Comparison of ENCODE assay signal across 9 cellular contexts in the genomic region with DNA sequence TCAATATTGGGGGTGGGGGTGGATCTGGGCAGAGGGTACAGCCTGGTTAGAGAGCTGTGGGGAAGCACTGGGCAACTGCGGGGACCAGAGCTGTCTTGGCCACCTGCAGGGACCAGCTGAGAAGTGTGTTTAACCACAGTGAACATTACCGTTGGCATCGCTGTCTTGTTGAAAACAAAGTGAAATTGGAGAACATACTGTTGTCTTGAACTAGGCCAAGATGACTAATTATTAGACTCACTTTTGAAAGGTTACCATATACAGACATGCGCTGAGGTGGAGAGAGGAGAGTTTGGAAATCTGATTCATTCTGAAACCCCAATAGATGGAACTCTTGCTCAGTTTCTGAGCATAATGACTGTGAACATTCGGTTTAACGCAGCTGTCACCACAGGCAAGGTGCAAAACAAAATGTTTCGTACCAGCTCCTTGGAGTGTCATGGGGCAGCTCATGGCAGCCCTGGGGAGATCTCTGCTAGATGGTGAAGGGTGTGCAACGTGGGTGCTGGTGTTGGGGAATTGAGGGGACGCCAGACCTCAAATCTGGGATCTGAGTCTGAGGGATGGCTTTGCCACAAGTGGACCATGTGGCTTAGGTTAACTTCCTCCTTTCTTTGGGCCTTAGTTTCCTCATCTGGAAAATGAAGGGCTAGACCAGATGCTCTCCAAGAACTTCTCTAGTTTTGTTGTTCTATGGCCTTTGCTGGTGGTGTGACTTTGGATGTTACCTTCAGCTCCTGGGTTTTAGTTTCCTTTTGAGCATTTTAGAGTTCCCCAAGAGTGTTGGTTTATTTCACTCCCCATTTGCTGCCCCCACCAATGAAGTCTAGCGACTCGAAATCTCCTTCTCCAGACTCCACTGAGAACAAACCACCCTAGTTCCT. TPM values are rescaled to one million over a fixed set of nuclear protein-coding genes. Genes with fewer than 3 reads are reported as not detected.
DNase-seq lines count a peak whose midpoint lies in the region; ATAC-seq and TF ChIP-seq lines count a peak whose summit lies in the region.
"Had no signal": no experiment of that assay in that cellular context is flagged by ENCODE, and none has a peak within 500 bp of the region (broad histone marks: within the 10 kb centered on the region; RNA-seq: fewer than 3 reads in every experiment).

No MANE protein-coding gene starts in this region.

- no peaks in the 10 kb centered on the region for H3K36me3 ChIP-seq in kidney epithelial cell (ENCODE audit: control insufficient read depth, insufficient read depth, low read length)
- H3K36me3 ChIP-seq in H7 (replicated peaks; ENCODE audit: control insufficient read depth, insufficient read depth, low read length): no peaks in the 10 kb centered on the region

- H3K4me3 ChIP-seq in kidney epithelial cell (ENCODE audit: low read depth, low read length) (no peak overlapping the region), H7 (ENCODE audit: insufficient read depth, low read depth, low read length) (no peak overlapping the region)

- DNase-seq in EL: peak; percentile 80
- DNase-seq in activated CD4-positive, alpha-beta T cell treated with anti-CD3 and anti-CD28 coated beads, Interleukin-2, amount 50 U/mL, for 24 hours (ENCODE audit: low read depth in 1 of 2, low spot score in 1 of 2): peak; percentile 38 to 69
- DNase-seq in kidney epithelial cell (ENCODE audit: low read depth): peak; percentile 80
- no peak for DNase-seq in NCI-H2227 (lab: John Stamatoyannopoulos, UW; ENCODE audit: unreplicated experiment)
- DNase-seq in DMS153 treated with DMSO at 0.1 percent for 48 hours (lab: John Stamatoyannopoulos, UW; ENCODE audit: unreplicated experiment): no peak
- DNase-seq in H7: no peak

- ATAC-seq in GM19468 (IDR thresholded peaks at IDR 0.05; ENCODE audit: extremely low read depth, unreplicated experiment) (peak; percentile 77), HG03558 (IDR thresholded peaks at IDR 0.05; ENCODE audit: extremely low read depth, unreplicated experiment) (peak; percentile 58)

- H3K27me3 ChIP-seq in kidney epithelial cell (ENCODE audit: control insufficient read depth, insufficient read depth, low read length): no peaks in the 10 kb centered on the region
- H3K27me3 ChIP-seq in H7 (ENCODE audit: control insufficient read depth, insufficient read depth, low read length): no peaks in the 10 kb centered on the region

- no peak for TF ChIP-seq CTCF in kidney epithelial cell (IDR thresholded peaks at IDR 0.05; ENCODE audit: insufficient read depth, low read length, poor library complexity, severe bottlenecking)

RNA-seq across cellular contexts. Expression of gene GTSF1L, which starts 24.6 kb away (rescaled TPM):
- not detected in 2 replicates for total RNA-seq in kidney epithelial cell
- total RNA-seq in H7 (2014; rRNA removed; shearing (Covaris generic)): not detected in 2 replicates
- total RNA-seq: SK-MEL-5 had no signal

Comparison
In these comparisons a context has a peak if more than half of its experiments do, and no peak if none do; other contexts are left out.
1. DNase-seq: peak in EL (single experiment), activated CD4-positive, alpha-beta T cell treated with anti-CD3 and anti-CD28 coated beads, Interleukin-2, amount 50 U/mL, for 24 hours (2 of 2) and kidney epithelial cell (single experiment); none in NCI-H2227 (single experiment), DMS153 treated with DMSO at 0.1 percent for 48 hours (single experiment) and H7 (single experiment).